9 cellular contexts compared by ENCODE assay signal in genomic region chr2:65032016-65032975, GRCh38. TPM values are rescaled to one million over a fixed set of nuclear protein-coding genes. Genes with fewer than 3 reads are reported as not detected.
DNase-seq lines count a peak whose midpoint lies in the region; TF ChIP-seq lines count a peak whose summit lies in the region.
"Had no signal": no experiment of that assay in that cellular context is flagged by ENCODE, and none has a peak within 500 bp of the region (broad histone marks: within the 10 kb centered on the region; RNA-seq: fewer than 3 reads in every experiment).

No MANE protein-coding gene starts in this region.

- TF ChIP-seq CTCF in spleen (IDR thresholded peaks at IDR 0.05 in 8 of 11, conservative IDR thresholded peaks at IDR 0.05 in 3 of 11), result no peak

- no peaks in the 10 kb centered on the region for H3K9me3 Mint-ChIP-seq in T-helper 1 cell treated with Interleukin-12 subunit alpha and Interleukin-12 subunit beta and Interleukin-4 antibody, amounts not matched to agents 30 μg/mL and 1 μg/mL, for 36 hours

- no peak for TF ChIP-seq POLR2A in spleen (IDR thresholded peaks at IDR 0.05)

- H3K36me3 ChIP-seq in effector memory CD4-positive, alpha-beta T cell (ENCODE audit: control insufficient read depth, insufficient read depth, low read length), result no peaks in the 10 kb centered on the region
- H3K36me3 ChIP-seq in spleen, result peaks cover 0 to 18% (median 0%) of the 10 kb centered on the region in 6 donors

- no peaks in the 10 kb centered on the region for H3K36me3 Mint-ChIP-seq in T-helper 1 cell treated with Interleukin-12 subunit alpha and Interleukin-12 subunit beta and Interleukin-4 antibody, amounts not matched to agents 30 μg/mL and 1 μg/mL, for 36 hours (ENCODE audit: low read depth)

- H3K4me1 ChIP-seq in effector memory CD4-positive, alpha-beta T cell (ENCODE audit: control insufficient read depth, insufficient read depth, low read length, poor library complexity, severe bottlenecking), result peaks cover 16% of the 10 kb centered on the region
- H3K4me1 ChIP-seq in spleen, result peaks cover 30 to 87% (median 61%) of the 10 kb centered on the region in 6 donors

- peak overlapping the region; percentile 8 for H3K4me3 Mint-ChIP-seq in T-helper 1 cell treated with Interleukin-12 subunit alpha and Interleukin-12 subunit beta and Interleukin-4 antibody, amounts not matched to agents 30 μg/mL and 1 μg/mL, for 36 hours

- 45 to 56% (median 47%) methylated on average over 13 of the region's 13 CpGs for WGBS in spleen, 5 donors

- no peak overlapping the region for H3K4me3 ChIP-seq in effector memory CD4-positive, alpha-beta T cell (ENCODE audit: insufficient read depth, low read depth, low read length, poor library complexity, severe bottlenecking)
- H3K4me3 ChIP-seq in spleen, result peak overlapping the region in 7 of 8 donors; percentile 10 to 67 (median 32)

- no peak for DNase-seq in T-helper 1 cell
- DNase-seq in LoVo (ENCODE audit: low spot score), result peak; percentile 62
- DNase-seq in effector memory CD4-positive, alpha-beta T cell, result no peak
- no peak for DNase-seq in spleen
- no peak for DNase-seq in hippocampal formation (lab: John Stamatoyannopoulos, UW)
- DNase-seq in germinal center (ENCODE audit: low spot score), result no peak
- DNase-seq in nucleus accumbens (lab: John Stamatoyannopoulos, UW), result no peak

- H3K9me3 ChIP-seq in effector memory CD4-positive, alpha-beta T cell (ENCODE audit: control insufficient read depth, low read length), result no peaks in the 10 kb centered on the region
- no peaks in the 10 kb centered on the region for H3K9me3 ChIP-seq in spleen

- H3K4me1 Mint-ChIP-seq in T-helper 1 cell treated with Interleukin-12 subunit alpha and Interleukin-12 subunit beta and Interleukin-4 antibody, amounts not matched to agents 30 μg/mL and 1 μg/mL, for 36 hours (ENCODE audit: low read depth), result peaks cover 18% of the 10 kb centered on the region

- no peaks in the 10 kb centered on the region for H3K27me3 ChIP-seq in effector memory CD4-positive, alpha-beta T cell (replicated peaks; ENCODE audit: control insufficient read depth, insufficient read depth, low read length, poor library complexity, severe bottlenecking)
- no peaks in the 10 kb centered on the region for H3K27me3 ChIP-seq in spleen (replicated peaks in 1 of 7)

- intact Hi-C loops in spleen (cut with DNase I; ENCODE audit: low total_unique reads), result loop anchor here (5.0 kb wide), 1 partner anchor 115 kb away; no protein-coding TSS in a partner anchor

- H3K27ac Mint-ChIP-seq in T-helper 1 cell treated with Interleukin-12 subunit alpha and Interleukin-12 subunit beta and Interleukin-4 antibody, amounts not matched to agents 30 μg/mL and 1 μg/mL, for 36 hours, result peak overlapping the region; percentile 14

- H3K27ac ChIP-seq in effector memory CD4-positive, alpha-beta T cell (ENCODE audit: insufficient read depth, low read length, poor library complexity, severe bottlenecking), result peak overlapping the region; percentile 15
- H3K27ac ChIP-seq in spleen, result peak overlapping the region; percentile 9 to 87 (median 73)
- H3K27ac ChIP-seq: RWPE1 had no signal

- H3K27me3 Mint-ChIP-seq in T-helper 1 cell treated with Interleukin-12 subunit alpha and Interleukin-12 subunit beta and Interleukin-4 antibody, amounts not matched to agents 30 μg/mL and 1 μg/mL, for 36 hours (ENCODE audit: low read depth), result no peaks in the 10 kb centered on the region

RNA-seq across cellular contexts. Expression of gene CEP68, which starts 23.9 kb away (rescaled TPM):
- total RNA-seq in spleen, result 10 to 100 TPM; 16.6 to 26.7 (median 22.2) TPM
- polyA plus RNA-seq in spleen, result 1 to 10 TPM; 5.2 to 7.0 (median 5.7) TPM

RNA-seq across cellular contexts. Expression of gene SLC1A4, which starts 43.1 kb away (rescaled TPM):
- total RNA-seq in spleen, result 10 to 100 TPM; 14.6 to 32.0 (median 19.4) TPM
- polyA plus RNA-seq in spleen, result 1 to 10 TPM; 2.5 to 4.4 (median 4.3) TPM
